In the genomic region with DNA sequence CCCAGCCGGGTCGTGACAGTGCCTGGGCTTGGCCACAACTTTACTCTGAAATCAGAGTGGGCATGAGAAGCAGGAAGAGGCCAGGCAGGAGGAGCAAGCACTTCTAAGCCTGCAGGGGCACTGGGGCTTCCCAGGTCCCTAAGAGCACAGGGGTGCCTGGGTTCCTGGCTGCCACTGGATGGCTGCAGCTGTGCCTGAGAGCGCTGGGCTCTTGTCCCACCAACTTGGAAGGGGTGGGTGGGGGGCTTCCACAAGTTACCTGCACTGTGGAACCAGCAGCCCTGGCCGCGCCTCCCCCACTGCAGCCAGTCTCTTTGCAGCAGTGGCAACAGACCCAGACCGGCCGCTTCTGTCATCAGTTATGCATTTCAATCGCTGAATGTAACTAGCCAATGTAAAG, we compare ENCODE assay signal across 14 cellular contexts.
DNase-seq lines count a peak whose midpoint lies in the region; ATAC-seq and TF ChIP-seq lines count a peak whose summit lies in the region.
"Had no signal": no experiment of that assay in that cellular context is flagged by ENCODE, and none has a peak within 500 bp of the region (broad histone marks: within the 10 kb centered on the region; RNA-seq: fewer than 3 reads in every experiment).

No MANE protein-coding gene starts in this region.

- TF ChIP-seq CTCF in H9 (conservative IDR thresholded peaks at IDR 0.05): no peak
- TF ChIP-seq CTCF in chondrocyte (IDR thresholded peaks at IDR 0.05): no peak

- no peak overlapping the region for H3K56ac ChIP-seq in H9 (ENCODE audit: insufficient read length, low read depth, low read length)

- H2BK5ac ChIP-seq in H9 (ENCODE audit: insufficient read length, low read length) (no peak overlapping the region), neuronal stem cell (ENCODE audit: low read length) (peak overlapping the region; percentile 66)

- H4K20me1 ChIP-seq in H9 (ENCODE audit: control insufficient read depth, insufficient read depth, insufficient read length) (no peaks in the 10 kb centered on the region), Karpas-422 (ENCODE audit: insufficient read depth, low read depth, low read length) (no peaks in the 10 kb centered on the region)
- H4K20me1 ChIP-seq: BLaER1 treated with 17β-estradiol and CSF1 and Interleukin-3, amounts not matched to agents 10 nM and 100 nM had no signal

- H3K4me3 Mint-ChIP-seq in H9 (no peak overlapping the region), chondrocyte (ENCODE audit: unreplicated experiment) (no peak overlapping the region)
- no peak overlapping the region for H3K4me3 Mint-ChIP-seq in stimulated activated memory B cell treated with anti-CD40 and anti-IgM and Interleukin-4, amounts not matched to agents 10 μg/mL and 1 μg/mL and 100 μg/mL, for 72 hours
- H3K4me3 Mint-ChIP-seq: B cell; CD8-positive, alpha-beta memory T cell had no signal

- no peak overlapping the region for H3K18ac ChIP-seq in H9 (ENCODE audit: insufficient read length, low read depth, low read length)
- peak overlapping the region; percentile 57 for H3K18ac ChIP-seq in neuronal stem cell (ENCODE audit: low read length)

- H4K8ac ChIP-seq in H9 (replicated peaks; ENCODE audit: insufficient read length, low read depth, low read length): no peak overlapping the region
- H4K8ac ChIP-seq in neuronal stem cell (ENCODE audit: low read depth, low read length): peak overlapping the region; percentile 43

- no peaks in the 10 kb centered on the region for H3K36me3 Mint-ChIP-seq in H9 (ENCODE audit: insufficient read depth in 1 of 3, low read depth in 3 of 3)
- no peaks in the 10 kb centered on the region for H3K36me3 Mint-ChIP-seq in chondrocyte (ENCODE audit: low read depth)
- no peaks in the 10 kb centered on the region for H3K36me3 Mint-ChIP-seq in stimulated activated memory B cell treated with anti-CD40 and anti-IgM and Interleukin-4, amounts not matched to agents 10 μg/mL and 1 μg/mL and 100 μg/mL, for 72 hours
- H3K36me3 Mint-ChIP-seq: CD8-positive, alpha-beta memory T cell had no signal

- H2BK20ac ChIP-seq in H9 (ENCODE audit: low read depth, low read length, poor library complexity, severe bottlenecking): no peak overlapping the region

- H3K9me3 Mint-ChIP-seq in H9: no peaks in the 10 kb centered on the region; a peak in 1 of 5 replicates
- no peaks in the 10 kb centered on the region for H3K9me3 Mint-ChIP-seq in chondrocyte (ENCODE audit: low read depth)
- H3K9me3 Mint-ChIP-seq in stimulated activated memory B cell treated with anti-CD40 and anti-IgM and Interleukin-4, amounts not matched to agents 10 μg/mL and 1 μg/mL and 100 μg/mL, for 72 hours: peaks cover 4% of the 10 kb centered on the region

- H3K4me1 ChIP-seq in H9 (ENCODE audit: insufficient read depth, low read length): no peaks in the 10 kb centered on the region
- no peaks in the 10 kb centered on the region for H3K4me1 ChIP-seq in neuronal stem cell (ENCODE audit: control insufficient read depth in 2 of 2, insufficient read depth in 1 of 2, low read depth in 1 of 2, low read length in 2 of 2)
- H3K4me1 ChIP-seq in Karpas-422 (ENCODE audit: low read length): no peaks in the 10 kb centered on the region
- H3K4me1 ChIP-seq: BLaER1 treated with 17β-estradiol and CSF1 and Interleukin-3, amounts not matched to agents 10 nM and 100 nM had no signal

- H3K79me2 ChIP-seq in H9 (ENCODE audit: insufficient read depth, low read length): no peaks in the 10 kb centered on the region
- no peaks in the 10 kb centered on the region for H3K79me2 ChIP-seq in Karpas-422 (ENCODE audit: low read length)

- H3K36me3 ChIP-seq in neuronal stem cell (replicated peaks in 1 of 2; ENCODE audit: control insufficient read depth in 2 of 2, insufficient read depth in 2 of 2, low read length in 2 of 2) (no peaks in the 10 kb centered on the region), Karpas-422 (ENCODE audit: insufficient read depth, low read length) (no peaks in the 10 kb centered on the region)
- H3K36me3 ChIP-seq: BLaER1 treated with 17β-estradiol and CSF1 and Interleukin-3, amounts not matched to agents 10 nM and 100 nM had no signal

- H3K9me2 ChIP-seq in Karpas-422 (replicated peaks; ENCODE audit: insufficient read depth, low read length): no peaks in the 10 kb centered on the region

- DNase-seq in H9 (peak; percentile 28), chondrocyte (ENCODE audit: low spot score) (peak; percentile 64), neuronal stem cell (ENCODE audit: low spot score) (no peak), Karpas-422 (no peak), amygdala (lab: John Stamatoyannopoulos, UW) (no peak), NCI-H1694 (lab: John Stamatoyannopoulos, UW) (no peak)
- DNase-seq: CD8-positive, alpha-beta memory T cell; COR-L47; DMS 273 treated with DMSO at 0.1 percent for 48 hours; DMS53; HCEC 1CT had no signal

- H3K4ac ChIP-seq in H9 (ENCODE audit: low read depth, low read length) (no peak overlapping the region), neuronal stem cell (ENCODE audit: low read length) (no peak overlapping the region)

- H4K91ac ChIP-seq in H9 (ENCODE audit: insufficient read length, low read depth, low read length) (no peak overlapping the region), neuronal stem cell (ENCODE audit: low read depth, low read length, poor library complexity) (no peak overlapping the region)

- H3K14ac ChIP-seq in H9 (ENCODE audit: insufficient read depth, low read length) (no peak overlapping the region), neuronal stem cell (ENCODE audit: low read length) (peak overlapping the region; percentile 75)

- no peak overlapping the region for H2AFZ ChIP-seq in H9 (ENCODE audit: low read length)
- H2AFZ ChIP-seq in neuronal stem cell (ENCODE audit: low read length): no peak overlapping the region
- H2AFZ ChIP-seq in Karpas-422 (ENCODE audit: low read length): no peak overlapping the region

- no peaks in the 10 kb centered on the region for H3K9me3 ChIP-seq in H9 (ENCODE audit: control insufficient read depth, low read depth, low read length)
- H3K9me3 ChIP-seq in neuronal stem cell (replicated peaks in 1 of 2; ENCODE audit: control insufficient read depth in 2 of 2, insufficient read depth in 1 of 2, low read depth in 1 of 2, low read length in 2 of 2): no peaks in the 10 kb centered on the region
- peaks cover 3% of the 10 kb centered on the region for H3K9me3 ChIP-seq in Karpas-422 (ENCODE audit: low read length)
- H3K9me3 ChIP-seq: BLaER1 treated with 17β-estradiol and CSF1 and Interleukin-3, amounts not matched to agents 10 nM and 100 nM had no signal

- H3K9ac ChIP-seq in H9 (ENCODE audit: extremely low read depth, insufficient read length, low read length) (no peak overlapping the region), neuronal stem cell (ENCODE audit: low read depth, low read length, poor library complexity) (no peak overlapping the region), Karpas-422 (ENCODE audit: low read length) (no peak overlapping the region)
- H3K9ac ChIP-seq: BLaER1 treated with 17β-estradiol and CSF1 and Interleukin-3, amounts not matched to agents 10 nM and 100 nM had no signal

- no peaks in the 10 kb centered on the region for H3K23me2 ChIP-seq in H9 (ENCODE audit: insufficient read length, low read depth, low read length, poor library complexity, severe bottlenecking)

- H3K79me1 ChIP-seq in H9 (ENCODE audit: insufficient read depth, low read depth, low read length, poor library complexity, severe bottlenecking): no peaks in the 10 kb centered on the region
- no peaks in the 10 kb centered on the region for H3K79me1 ChIP-seq in neuronal stem cell (ENCODE audit: low read depth, low read length)

- H3K4me1 Mint-ChIP-seq in H9: no peaks in the 10 kb centered on the region
- no peaks in the 10 kb centered on the region for H3K4me1 Mint-ChIP-seq in chondrocyte (ENCODE audit: low read depth)
- H3K4me1 Mint-ChIP-seq in stimulated activated memory B cell treated with anti-CD40 and anti-IgM and Interleukin-4, amounts not matched to agents 10 μg/mL and 1 μg/mL and 100 μg/mL, for 72 hours: no peaks in the 10 kb centered on the region
- H3K4me1 Mint-ChIP-seq: B cell; CD8-positive, alpha-beta memory T cell had no signal

- H3K27me3 ChIP-seq in H9 (ENCODE audit: insufficient read depth, low read length) (no peaks in the 10 kb centered on the region), neuronal stem cell (ENCODE audit: control insufficient read depth in 3 of 3, insufficient read depth in 3 of 3, low read depth in 1 of 3, low read length in 3 of 3) (no peaks in the 10 kb centered on the region), Karpas-422 (ENCODE audit: low read length) (no peaks in the 10 kb centered on the region)
- H3K27me3 ChIP-seq: BLaER1 treated with 17β-estradiol and CSF1 and Interleukin-3, amounts not matched to agents 10 nM and 100 nM had no signal

- H3K27ac Mint-ChIP-seq in H9 (no peak overlapping the region), chondrocyte (ENCODE audit: unreplicated experiment) (no peak overlapping the region)
- no peak overlapping the region for H3K27ac Mint-ChIP-seq in stimulated activated memory B cell treated with anti-CD40 and anti-IgM and Interleukin-4, amounts not matched to agents 10 μg/mL and 1 μg/mL and 100 μg/mL, for 72 hours
- H3K27ac Mint-ChIP-seq: B cell; CD8-positive, alpha-beta memory T cell had no signal

- peak; percentile 41 for ATAC-seq in stimulated activated memory B cell treated with anti-CD40 and anti-IgM and Interleukin-4, amounts not matched to agents 10 μg/mL and 1 μg/mL and 100 μg/mL, for 72 hours

- no peak overlapping the region for H2BK15ac ChIP-seq in H9 (ENCODE audit: low read depth, low read length)
- H2BK15ac ChIP-seq in neuronal stem cell (ENCODE audit: low read length): no peak overlapping the region

- H2BK120ac ChIP-seq in H9 (ENCODE audit: low read depth, low read length, poor library complexity, severe bottlenecking): no peak overlapping the region
- no peak overlapping the region for H2BK120ac ChIP-seq in neuronal stem cell (ENCODE audit: low read depth, low read length)

- no peak overlapping the region for H4K5ac ChIP-seq in H9 (ENCODE audit: insufficient read length, low read depth, low read length)

- H3K27me3 Mint-ChIP-seq in H9 (ENCODE audit: low read depth): no peaks in the 10 kb centered on the region
- H3K27me3 Mint-ChIP-seq in chondrocyte (ENCODE audit: low read depth): peaks cover 2% of the 10 kb centered on the region
- H3K27me3 Mint-ChIP-seq in stimulated activated memory B cell treated with anti-CD40 and anti-IgM and Interleukin-4, amounts not matched to agents 10 μg/mL and 1 μg/mL and 100 μg/mL, for 72 hours: no peaks in the 10 kb centered on the region
- H3K27me3 Mint-ChIP-seq: B cell; CD8-positive, alpha-beta memory T cell had no signal

- no peak overlapping the region for H3T11ph ChIP-seq in H9 (ENCODE audit: low read length)

- H2AK5ac ChIP-seq in H9 (ENCODE audit: insufficient read length, low read length) (no peak overlapping the region), neuronal stem cell (ENCODE audit: low read depth, low read length) (no peak overlapping the region)

- no CpG with 5 or more reads among the region's 8 CpGs for WGBS in H9 (ENCODE audit: extremely low coverage, insufficient read length, low lambda C conversion rate)
- WGBS in neuronal stem cell (ENCODE audit: extremely low coverage in 2 of 2, insufficient read length in 2 of 2, insufficient replicate concordance in 1 of 2), 2 donors: no CpG with 5 or more reads among the region's 8 CpGs

- no peak overlapping the region for H2BK12ac ChIP-seq in H9 (ENCODE audit: insufficient read length, low read depth, low read length)
- H2BK12ac ChIP-seq in neuronal stem cell (ENCODE audit: low read length): no peak overlapping the region

- H3K27ac ChIP-seq in H9 (ENCODE audit: insufficient read length, low read depth, low read length) (no peak overlapping the region), neuronal stem cell (replicated peaks; ENCODE audit: low read length) (no peak overlapping the region), Karpas-422 (ENCODE audit: low read length) (no peak overlapping the region)
- H3K27ac ChIP-seq: BLaER1 treated with 17β-estradiol and CSF1 and Interleukin-3, amounts not matched to agents 10 nM and 100 nM had no signal

- H3K4me3 ChIP-seq in neuronal stem cell (ENCODE audit: low read length in 2 of 2) (no peak overlapping the region), Karpas-422 (ENCODE audit: low read length) (no peak overlapping the region)
- H3K4me3 ChIP-seq: BLaER1 treated with 17β-estradiol and CSF1 and Interleukin-3, amounts not matched to agents 10 nM and 100 nM had no signal

- H3K4me2 ChIP-seq in H9 (ENCODE audit: insufficient read depth, insufficient read length, low read length) (no peak overlapping the region), neuronal stem cell (ENCODE audit: insufficient read depth, low read length, poor library complexity, severe bottlenecking) (peak overlapping the region; percentile 18), Karpas-422 (ENCODE audit: low read depth, low read length, poor library complexity, severe bottlenecking) (no peak overlapping the region)
- H3K4me2 ChIP-seq: BLaER1 treated with 17β-estradiol and CSF1 and Interleukin-3, amounts not matched to agents 10 nM and 100 nM had no signal

- no peak overlapping the region for H3K23ac ChIP-seq in H9 (ENCODE audit: insufficient read length, low read depth, low read length)
- peak overlapping the region; percentile 65 for H3K23ac ChIP-seq in neuronal stem cell (ENCODE audit: low read depth, low read length, poor library complexity)

Comparison
In these comparisons a context has a peak if more than half of its experiments do, and no peak if none do; other contexts are left out.
1. DNase-seq: peak in H9 (single experiment) and chondrocyte (single experiment); none in neuronal stem cell (single experiment), Karpas-422 (single experiment), amygdala (0 of 56) and NCI-H1694 (single experiment).